Comparison of ENCODE assay signal across 11 cellular contexts in the genomic region with DNA sequence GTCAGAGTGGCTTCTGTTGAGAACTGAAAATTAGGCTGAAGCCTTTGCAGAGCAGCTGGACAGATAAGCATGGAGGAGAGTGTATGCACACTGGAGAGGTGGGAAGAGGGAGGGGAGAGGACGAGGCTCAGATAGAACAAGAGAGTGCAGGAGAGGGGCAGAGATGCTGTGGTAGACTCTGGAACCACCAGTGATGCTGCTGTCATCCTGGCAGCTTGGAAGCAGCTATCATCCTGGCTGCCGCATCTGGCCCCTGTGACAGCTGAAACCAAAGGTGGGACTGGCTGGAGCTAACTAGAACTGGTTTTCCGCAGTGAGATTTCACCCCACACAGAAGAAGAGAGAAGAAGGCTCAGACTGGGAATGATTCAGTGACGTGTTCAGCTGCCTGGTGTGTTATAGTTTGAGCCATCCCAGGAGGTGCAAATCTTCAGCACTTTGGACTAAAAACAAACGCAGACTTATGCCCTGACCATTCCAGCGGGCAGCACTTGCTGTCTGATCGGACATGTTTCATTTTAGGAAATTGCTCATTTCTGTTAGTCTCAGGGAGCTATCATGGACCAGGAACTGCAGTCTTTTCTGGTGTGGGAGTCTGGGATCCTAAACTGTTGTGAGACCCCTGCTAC. TPM values are rescaled to one million over a fixed set of nuclear protein-coding genes. Genes with fewer than 3 reads are reported as not detected.
DNase-seq lines count a peak whose midpoint lies in the region; ATAC-seq, FAIRE-seq and TF ChIP-seq lines count a peak whose summit lies in the region.
"Had no signal": no experiment of that assay in that cellular context is flagged by ENCODE, and none has a peak within 500 bp of the region (broad histone marks: within the 10 kb centered on the region; RNA-seq: fewer than 3 reads in every experiment).

No MANE protein-coding gene starts in this region.

- H3K79me2 ChIP-seq in OCI-LY3 (ENCODE audit: low read length), result no peaks in the 10 kb centered on the region

- DNase-seq in AG20443 (ENCODE audit: low spot score), result peak; percentile 63
- peak; percentile 40 for DNase-seq in myocyte (ENCODE audit: low read depth)
- DNase-seq in cerebellar cortex (ENCODE audit: low spot score), result no peak
- no peak for DNase-seq in frontal cortex (ENCODE audit: low spot score in 2 of 2)
- DNase-seq: CD8-positive, alpha-beta memory T cell had no signal

- no peak overlapping the region for H3K27ac ChIP-seq in OCI-LY3 (ENCODE audit: low read length)

- peaks cover 11% of the 10 kb centered on the region for H3K27me3 ChIP-seq in OCI-LY3 (ENCODE audit: low read depth, low read length)

- 0 out of 2 replicates have a peak overlapping the region, but pooled peaks have one; percentile 63 for H2AFZ ChIP-seq in OCI-LY3 (ENCODE audit: low read depth, low read length)

- peak overlapping the region; percentile 39 for H3K4me2 ChIP-seq in OCI-LY3 (ENCODE audit: low read length)

- H3K4me1 ChIP-seq in OCI-LY3 (ENCODE audit: low read length), result peaks cover 9% of the 10 kb centered on the region; the same call in 1 of the 2 replicates

- ATAC-seq in GM21723 (IDR thresholded peaks at IDR 0.05; ENCODE audit: unreplicated experiment) (peak; percentile 32), HG03139 (IDR thresholded peaks at IDR 0.05; ENCODE audit: unreplicated experiment) (no peak), HG03097 (IDR thresholded peaks at IDR 0.05; ENCODE audit: low FRiP score, unreplicated experiment) (no peak)

- H3K4me3 ChIP-seq in OCI-LY3 (ENCODE audit: low read length), result 0 out of 2 replicates have a peak overlapping the region, but pooled peaks have one; percentile 20

- no peak for FAIRE-seq in frontal cortex (lab: Jason Lieb, UNC)
- FAIRE-seq: H1, HTR-8/SVneo had no signal

- H3K9ac ChIP-seq in OCI-LY3 (ENCODE audit: low read length), result no peak overlapping the region

- no peak for TF ChIP-seq CTCF in OCI-LY3 (IDR thresholded peaks at IDR 0.05; ENCODE audit: low read depth, low read length)

- no peaks in the 10 kb centered on the region for H3K9me3 ChIP-seq in OCI-LY3 (ENCODE audit: insufficient read depth, low read length)

- no peaks in the 10 kb centered on the region for H4K20me1 ChIP-seq in OCI-LY3 (ENCODE audit: insufficient read depth, low read length)

- H3K36me3 ChIP-seq in OCI-LY3 (replicated peaks; ENCODE audit: low read depth, low read length), result no peaks in the 10 kb centered on the region

RNA-seq across cellular contexts. Expression of gene EEPD1, which starts 38.4 kb away (rescaled TPM):
- 4.3 and 5.6 TPM in 2 replicates for total RNA-seq in myocyte
- 11.0 TPM for polyA plus RNA-seq in myocyte (2012)
- total RNA-seq in frontal cortex, result 13.9 TPM

Comparison
In these comparisons a context has a peak if more than half of its experiments do, and no peak if none do; other contexts are left out.
1. DNase-seq: peak in AG20443 (single experiment) and myocyte (single experiment); none in cerebellar cortex (single experiment) and frontal cortex (0 of 2).